In genomic region chr1:209692745-209693504, GRCh38 we compare ENCODE assay signal across 8 cellular contexts. TPM values are rescaled to one million over a fixed set of nuclear protein-coding genes. Genes with fewer than 3 reads are reported as not detected.
DNase-seq lines count a peak whose midpoint lies in the region; ATAC-seq, FAIRE-seq and TF ChIP-seq lines count a peak whose summit lies in the region.

No MANE protein-coding gene starts in this region.

- no peaks in the 10 kb centered on the region for H3K9me3 ChIP-seq in keratinocyte (ENCODE audit: control insufficient read depth, low read depth, low read length)

- dilution Hi-C loops in keratinocyte (cut with MboI; ENCODE audit: extremely low pct_ligation_motif_present, low sequenced_read_pairs) = no loop called here

- no peaks in the 10 kb centered on the region for H4K20me1 ChIP-seq in keratinocyte (ENCODE audit: control insufficient read depth, extremely low read depth, insufficient read depth, low read length)

- peak; percentile 72 for FAIRE-seq in G401.6 (lab: Jason Lieb, UNC)
- FAIRE-seq in bronchial epithelial cell (lab: Jason Lieb, UNC) = no peak
- peak; percentile 86 for FAIRE-seq in keratinocyte (lab: Jason Lieb, UNC)

- H3K4me1 ChIP-seq in keratinocyte (ENCODE audit: control insufficient read depth, extremely low read depth, insufficient read depth, low read length) = peaks cover 38% of the 10 kb centered on the region

- no peak overlapping the region for H2AFZ ChIP-seq in keratinocyte (ENCODE audit: control insufficient read depth, low read length)

- peak overlapping the region; percentile 48 for H3K9ac ChIP-seq in keratinocyte (ENCODE audit: control insufficient read depth, extremely low read depth, insufficient read depth, low read length)

- DNase-seq in NCI-H2171 treated with DMSO at 0.1 percent for 48 hours (lab: John Stamatoyannopoulos, UW) (peak; percentile 70), bronchial epithelial cell (ENCODE audit: low read depth) (peak; percentile 74), keratinocyte (ENCODE audit: low read depth, low spot score) (peak; percentile 32)
- DNase-seq in stimulated activated CD4-positive, alpha-beta T cell treated with anti-CD3 and anti-CD28 coated beads, Interleukin-1b, Interleukin-23, amount 100 ng/mL, for 1 hour (ENCODE audit: low read depth in 2 of 2) = peak; percentile 33 to 51

- H3K4me3 ChIP-seq in WI38 (ENCODE audit: low read depth, low read length) (no peak overlapping the region), bronchial epithelial cell (ENCODE audit: low read depth, low read length) (no peak overlapping the region), keratinocyte (ENCODE audit: control insufficient read depth in 2 of 3, extremely low read depth in 1 of 3, insufficient read depth in 2 of 3, low read depth in 1 of 3, low read length in 3 of 3) (no peak overlapping the region)

- no peaks in the 10 kb centered on the region for H3K27me3 ChIP-seq in bronchial epithelial cell (ENCODE audit: control insufficient read depth, insufficient read depth, low read length)
- H3K27me3 ChIP-seq in keratinocyte (ENCODE audit: control insufficient read depth, extremely low read depth, insufficient read depth, low read length) = no peaks in the 10 kb centered on the region

- no peaks in the 10 kb centered on the region for H3K9me1 ChIP-seq in keratinocyte (ENCODE audit: control insufficient read depth, extremely low read depth, insufficient read depth, low read length)

- H3K27ac ChIP-seq in keratinocyte (ENCODE audit: control insufficient read depth, insufficient read depth, low read length) = peak overlapping the region; percentile 53

- ATAC-seq in HG02798 (IDR thresholded peaks at IDR 0.05; ENCODE audit: poor library complexity, unreplicated experiment) (peak; percentile 69), GM18873 (IDR thresholded peaks at IDR 0.05; ENCODE audit: low FRiP score, unreplicated experiment) (no peak)

- peak overlapping the region; percentile 58 for H3K4me2 ChIP-seq in keratinocyte (ENCODE audit: control insufficient read depth, extremely low read depth, insufficient read depth, low read depth, low read length)

- no peaks in the 10 kb centered on the region for H3K36me3 ChIP-seq in bronchial epithelial cell (ENCODE audit: control insufficient read depth, insufficient read depth, low read length)
- no peaks in the 10 kb centered on the region for H3K36me3 ChIP-seq in keratinocyte (ENCODE audit: control insufficient read depth in 2 of 2, extremely low read depth in 1 of 2, insufficient read depth in 2 of 2, low read length in 2 of 2)

- TF ChIP-seq CTCF in WI38 (IDR thresholded peaks at IDR 0.05; ENCODE audit: low read depth, low read length) (peak; percentile 80), bronchial epithelial cell (IDR thresholded peaks at IDR 0.05; ENCODE audit: insufficient read depth, low read length, severe bottlenecking) (peak; percentile 77), keratinocyte (optimal IDR thresholded peaks at IDR 0.05 in 1 of 3, IDR thresholded peaks at IDR 0.05 in 1 of 3, conservative IDR thresholded peaks at IDR 0.05 in 1 of 3; ENCODE audit: extremely low read depth in 1 of 3, insufficient read depth in 2 of 3, low read length in 3 of 3) (peak; percentile 73 to 80 (median 76))

- no peaks in the 10 kb centered on the region for H3K79me2 ChIP-seq in keratinocyte (ENCODE audit: control insufficient read depth, insufficient read depth, low read length)

RNA-seq across cellular contexts. Expression of gene HSD11B1, which starts 11.7 kb away (rescaled TPM):
- total RNA-seq in bronchial epithelial cell = 4.1 and 10.5 TPM in 2 replicates
- polyA plus RNA-seq in keratinocyte = 2.7 to 7.4 TPM (median 3.4 TPM) in 3 replicates
- polyA plus RNA-seq in keratinocyte (2011; ENCODE audit: low read depth) = 1.0 TPM
- polyA plus RNA-seq in keratinocyte (2011; cell fraction: cytosol; rRNA removed) = 1.3 and 1.9 TPM in 2 replicates
- polyA plus RNA-seq in keratinocyte (2011; cell fraction: nucleus; rRNA removed) = 3.9 and 4.0 TPM in 2 replicates
- 1.4 and 5.4 TPM in 2 replicates for polyA plus RNA-seq in keratinocyte (2012; ENCODE audit: low replicate concordance)
- 0.22 to 1.7 TPM in 2 of 3 replicates, not detected in the other for polyA minus RNA-seq in keratinocyte
- polyA minus RNA-seq in keratinocyte (2011; cell fraction: cytosol; rRNA and poly(A)+ RNA removed) = not detected
- 0.84 and 3.9 TPM in 2 replicates for polyA minus RNA-seq in keratinocyte (2011; cell fraction: nucleus; rRNA and poly(A)+ RNA removed)

RNA-seq across cellular contexts. Expression of gene G0S2, which starts 17.7 kb away (rescaled TPM):
- 301 and 418 TPM in 2 replicates for total RNA-seq in bronchial epithelial cell
- polyA plus RNA-seq in keratinocyte = 31.1 to 60.5 TPM (median 46.2 TPM) in 3 replicates
- polyA plus RNA-seq in keratinocyte (2011; ENCODE audit: low read depth) = 2.0 TPM
- polyA plus RNA-seq in keratinocyte (2011; cell fraction: cytosol; rRNA removed) = 45.2 and 67.2 TPM in 2 replicates
- 31.3 and 33.3 TPM in 2 replicates for polyA plus RNA-seq in keratinocyte (2011; cell fraction: nucleus; rRNA removed)
- 3.9 and 107 TPM in 2 replicates for polyA plus RNA-seq in keratinocyte (2012; ENCODE audit: low replicate concordance)
- polyA minus RNA-seq in keratinocyte = 10.4 to 24.7 TPM (median 10.7 TPM) in 3 replicates
- polyA minus RNA-seq in keratinocyte (2011; cell fraction: cytosol; rRNA and poly(A)+ RNA removed) = 65.2 TPM
- polyA minus RNA-seq in keratinocyte (2011; cell fraction: nucleus; rRNA and poly(A)+ RNA removed) = 10.7 and 14.3 TPM in 2 replicates

RNA-seq across cellular contexts. Expression of gene LAMB3, which starts 40.7 kb away (rescaled TPM):
- 1,162 and 3,106 TPM in 2 replicates for total RNA-seq in bronchial epithelial cell
- 659 to 1,206 TPM (median 953 TPM) in 3 replicates for polyA plus RNA-seq in keratinocyte
- 649 TPM for polyA plus RNA-seq in keratinocyte (2011; ENCODE audit: low read depth)
- polyA plus RNA-seq in keratinocyte (2011; cell fraction: cytosol; rRNA removed) = 240 and 422 TPM in 2 replicates
- polyA plus RNA-seq in keratinocyte (2011; cell fraction: nucleus; rRNA removed) = 2,965 and 3,376 TPM in 2 replicates
- 638 and 1,913 TPM in 2 replicates for polyA plus RNA-seq in keratinocyte (2012; ENCODE audit: low replicate concordance)
- 1,171 to 2,790 TPM (median 1,215 TPM) in 3 replicates for polyA minus RNA-seq in keratinocyte
- 1,139 TPM for polyA minus RNA-seq in keratinocyte (2011; cell fraction: cytosol; rRNA and poly(A)+ RNA removed)
- polyA minus RNA-seq in keratinocyte (2011; cell fraction: nucleus; rRNA and poly(A)+ RNA removed) = 3,983 and 4,160 TPM in 2 replicates
